Comparison of ENCODE assay signal across 12 cellular contexts in genomic region chr11:33867566-33867965, GRCh38. TPM values are rescaled to one million over a fixed set of nuclear protein-coding genes. Genes with fewer than 3 reads are reported as not detected.
DNase-seq lines count a peak whose midpoint lies in the region; ATAC-seq and TF ChIP-seq lines count a peak whose summit lies in the region.
"Had no signal": no experiment of that assay in that cellular context is flagged by ENCODE, and none has a peak within 500 bp of the region (broad histone marks: within the 10 kb centered on the region; RNA-seq: fewer than 3 reads in every experiment).

No MANE protein-coding gene starts in this region.

- intact Hi-C loops in dorsolateral prefrontal cortex (cut with DNase I) = loop anchor here (5.0 to 10.0 kb wide), 4 partner anchors 105 to 487 kb away; partner anchors contain the start of genes ABTB2 (in 1 of the 2) and CAPRIN1 (in 1 of the 2)

- peaks cover 74% of the 10 kb centered on the region for H3K27me3 Mint-ChIP-seq in stimulated activated naive CD8-positive, alpha-beta T cell treated with anti-CD3 and anti-CD28 coated beads, Interleukin-15, Interleukin-2, amounts not matched to agents 100 ng/mL and 50 ng/mL, for 24 hours
- peaks cover 92% of the 10 kb centered on the region for H3K27me3 Mint-ChIP-seq in stimulated activated naive CD8-positive, alpha-beta T cell treated with anti-CD3 and anti-CD28 coated beads, Interleukin-15, amount 100 ng/mL, for 72 hours
- peaks cover 89% of the 10 kb centered on the region for H3K27me3 Mint-ChIP-seq in neural crest cell (ENCODE audit: low read depth)

- peak overlapping the region; percentile 65 for H3K4me3 Mint-ChIP-seq in stimulated activated naive CD8-positive, alpha-beta T cell treated with anti-CD3 and anti-CD28 coated beads, Interleukin-15, Interleukin-2, amounts not matched to agents 100 ng/mL and 50 ng/mL, for 24 hours
- no peak overlapping the region for H3K4me3 Mint-ChIP-seq in stimulated activated naive CD8-positive, alpha-beta T cell treated with anti-CD3 and anti-CD28 coated beads, Interleukin-15, amount 100 ng/mL, for 72 hours
- H3K4me3 Mint-ChIP-seq in neural crest cell = peak overlapping the region; percentile 68

- H3K4me1 Mint-ChIP-seq in stimulated activated naive CD8-positive, alpha-beta T cell treated with anti-CD3 and anti-CD28 coated beads, Interleukin-15, Interleukin-2, amounts not matched to agents 100 ng/mL and 50 ng/mL, for 24 hours (ENCODE audit: low read depth) = peaks cover 24% of the 10 kb centered on the region
- H3K4me1 Mint-ChIP-seq in stimulated activated naive CD8-positive, alpha-beta T cell treated with anti-CD3 and anti-CD28 coated beads, Interleukin-15, amount 100 ng/mL, for 72 hours = peaks cover 18% of the 10 kb centered on the region
- H3K4me1 Mint-ChIP-seq in neural crest cell = peaks cover 11% of the 10 kb centered on the region

- DNase-seq in stimulated activated naive CD8-positive, alpha-beta T cell treated with anti-CD3 and anti-CD28 coated beads, Interleukin-15, amount 100 ng/mL, for 72 hours = no peak
- no peak for DNase-seq in dorsolateral prefrontal cortex
- DNase-seq in neural crest cell (ENCODE audit: low read depth, low spot score) = no peak
- no peak for DNase-seq in H7
- DNase-seq: activated CD4-positive, alpha-beta T cell treated with anti-CD3 and anti-CD28 coated beads for 48 hours; DND-41; foreskin keratinocyte; NCI-H1694 had no signal

- no peaks in the 10 kb centered on the region for H3K9me3 Mint-ChIP-seq in stimulated activated naive CD8-positive, alpha-beta T cell treated with anti-CD3 and anti-CD28 coated beads, Interleukin-15, Interleukin-2, amounts not matched to agents 100 ng/mL and 50 ng/mL, for 24 hours
- H3K9me3 Mint-ChIP-seq in stimulated activated naive CD8-positive, alpha-beta T cell treated with anti-CD3 and anti-CD28 coated beads, Interleukin-15, amount 100 ng/mL, for 72 hours = no peaks in the 10 kb centered on the region
- no peaks in the 10 kb centered on the region for H3K9me3 Mint-ChIP-seq in neural crest cell

- H3K27ac ChIP-seq in dorsolateral prefrontal cortex = peak overlapping the region in 40 of 59 donors; percentile 2 to 94 (median 79)
- H3K27ac ChIP-seq: foreskin keratinocyte had no signal

- TF ChIP-seq CTCF in dorsolateral prefrontal cortex (IDR thresholded peaks at IDR 0.05 in 54 of 56, conservative IDR thresholded peaks at IDR 0.05 in 2 of 56; ENCODE audit: low read depth in 1 of 56, partially characterized antibody in 56 of 56) (no peak), neural crest cell (conservative IDR thresholded peaks at IDR 0.05) (no peak)

- no peaks in the 10 kb centered on the region for H3K36me3 Mint-ChIP-seq in stimulated activated naive CD8-positive, alpha-beta T cell treated with anti-CD3 and anti-CD28 coated beads, Interleukin-15, Interleukin-2, amounts not matched to agents 100 ng/mL and 50 ng/mL, for 24 hours (ENCODE audit: low read depth)
- H3K36me3 Mint-ChIP-seq in neural crest cell (ENCODE audit: low read depth) = no peaks in the 10 kb centered on the region

- H3K4me3 ChIP-seq in dorsolateral prefrontal cortex (peak overlapping the region in 51 of 59 donors; percentile 7 to 79 (median 69)), H7 (ENCODE audit: insufficient read depth, low read depth, low read length) (no peak overlapping the region)

- ATAC-seq in stimulated activated naive CD8-positive, alpha-beta T cell treated with anti-CD3 and anti-CD28 coated beads, Interleukin-15, amount 100 ng/mL, for 72 hours = no peak
- ATAC-seq in GM18870 (IDR thresholded peaks at IDR 0.05; ENCODE audit: unreplicated experiment) (no peak), HG03025 (IDR thresholded peaks at IDR 0.05; ENCODE audit: low FRiP score, unreplicated experiment) (no peak), HG02678 (IDR thresholded peaks at IDR 0.05; ENCODE audit: unreplicated experiment) (no peak)
- ATAC-seq: foreskin keratinocyte had no signal

- H3K27ac Mint-ChIP-seq in stimulated activated naive CD8-positive, alpha-beta T cell treated with anti-CD3 and anti-CD28 coated beads, Interleukin-15, Interleukin-2, amounts not matched to agents 100 ng/mL and 50 ng/mL, for 24 hours = no peak overlapping the region
- no peak overlapping the region for H3K27ac Mint-ChIP-seq in stimulated activated naive CD8-positive, alpha-beta T cell treated with anti-CD3 and anti-CD28 coated beads, Interleukin-15, amount 100 ng/mL, for 72 hours
- no peak overlapping the region for H3K27ac Mint-ChIP-seq in neural crest cell (ENCODE audit: unreplicated experiment)

- H3K36me3 ChIP-seq in H7 (replicated peaks; ENCODE audit: control insufficient read depth, insufficient read depth, low read length) = no peaks in the 10 kb centered on the region

- H3K27me3 ChIP-seq in dorsolateral prefrontal cortex (peaks cover 0 to 10% (median 0%) of the 10 kb centered on the region in 45 donors), H7 (ENCODE audit: control insufficient read depth, insufficient read depth, low read length) (peaks cover 45% of the 10 kb centered on the region)

RNA-seq across cellular contexts. Expression of gene LMO2, which starts 24.3 kb away (rescaled TPM):
- total RNA-seq in dorsolateral prefrontal cortex = 10 to 100 TPM; 10.2 to 63.3 (median 24.8) TPM
- 0.49 TPM in 1 of 2 replicates, not detected in the other for total RNA-seq in neural crest cell
- total RNA-seq in H7 (2014; rRNA removed; shearing (Covaris generic)) = 0.87 and 0.92 TPM in 2 replicates

Comparison
In these comparisons a context has a peak if more than half of its experiments do, and no peak if none do; other contexts are left out.
1. H3K4me3 Mint-ChIP-seq: peak in stimulated activated naive CD8-positive, alpha-beta T cell treated with anti-CD3 and anti-CD28 coated beads, Interleukin-15, Interleukin-2, amounts not matched to agents 100 ng/mL and 50 ng/mL, for 24 hours (single experiment) and neural crest cell (single experiment); none in stimulated activated naive CD8-positive, alpha-beta T cell treated with anti-CD3 and anti-CD28 coated beads, Interleukin-15, amount 100 ng/mL, for 72 hours (0 of 2).